9 cellular contexts compared by ENCODE assay signal in genomic region chr12:6494968-6495367, GRCh38. TPM values are rescaled to one million over a fixed set of nuclear protein-coding genes. Genes with fewer than 3 reads are reported as not detected.
A peak's percentile ranks its signal among the peaks of the same experiment; 100 is the strongest.
DNase-seq lines count a peak whose midpoint lies in the region; TF ChIP-seq lines count a peak whose summit lies in the region.
"Had no signal": no experiment of that assay in that cellular context is flagged by ENCODE, and none has a peak within 500 bp of the region (broad histone marks: within the 10 kb centered on the region; RNA-seq: fewer than 3 reads in every experiment).

No MANE protein-coding gene starts in this region.

- peak overlapping the region in 1 of 2 donors; percentile 98 for H3K4me3 Mint-ChIP-seq in CD14-positive monocyte
- peak overlapping the region; percentile 88 to 99 (median 97) for H3K4me3 Mint-ChIP-seq in IgD-negative memory B cell

- H3K27me3 ChIP-seq in adipocyte (replicated peaks; ENCODE audit: control insufficient read depth, insufficient read depth, low read length) (no peaks in the 10 kb centered on the region), mucosa of rectum (ENCODE audit: control insufficient read depth in 2 of 2, insufficient read depth in 2 of 2, low read length in 2 of 2) (no peaks in the 10 kb centered on the region)
- H3K27me3 ChIP-seq: tibial artery had no signal

- H3K4me1 ChIP-seq in adipocyte (ENCODE audit: control insufficient read depth, insufficient read depth, low read length) (peaks cover 18% of the 10 kb centered on the region), mucosa of rectum (ENCODE audit: control insufficient read depth in 2 of 2, insufficient read depth in 2 of 2, low read length in 2 of 2) (peaks cover 12% of the 10 kb centered on the region in 2 donors)

- H3K27ac Mint-ChIP-seq in CD14-positive monocyte: peak overlapping the region in 6 of 7 donors; percentile 5 to 96 (median 74)
- peak overlapping the region in 2 of 3 donors; percentile 25 to 83 for H3K27ac Mint-ChIP-seq in IgD-negative memory B cell

- H3K36me3 ChIP-seq in adipocyte (ENCODE audit: control insufficient read depth, insufficient read depth, low read length, severe bottlenecking): peaks cover 19% of the 10 kb centered on the region
- H3K36me3 ChIP-seq in mucosa of rectum (ENCODE audit: control insufficient read depth in 2 of 2, insufficient read depth in 2 of 2, low read length in 2 of 2): peaks cover 18 to 20% of the 10 kb centered on the region in 2 donors

- H3K36me3 Mint-ChIP-seq in CD14-positive monocyte: peaks cover 25 to 45% of the 10 kb centered on the region in 2 donors
- H3K36me3 Mint-ChIP-seq in IgD-negative memory B cell: peaks cover 3% of the 10 kb centered on the region

- H3K9ac ChIP-seq in adipocyte (ENCODE audit: low read length) (no peak overlapping the region), mucosa of rectum (ENCODE audit: low read depth in 1 of 2, low read length in 2 of 2) (no peak overlapping the region)

- intact Hi-C loops in CD14-positive monocyte (cut with micrococcal nuclease): loop anchor here in 1 of 2 donors (5.0 kb wide), 1 partner anchor 37 kb away; the partner anchor contains the start of gene GAPDH

- no peaks in the 10 kb centered on the region for H3K9me3 ChIP-seq in adipocyte (ENCODE audit: control insufficient read depth, low read length)
- no peaks in the 10 kb centered on the region for H3K9me3 ChIP-seq in mucosa of rectum (ENCODE audit: control insufficient read depth in 2 of 2, low read length in 2 of 2)
- H3K9me3 ChIP-seq: tibial artery had no signal

- H3K4me3 ChIP-seq in adipocyte (ENCODE audit: low read length) (peak overlapping the region; percentile 94), mucosa of rectum (ENCODE audit: low read length in 2 of 2) (peak overlapping the region; percentile 86 to 99)

- no peak for DNase-seq in CD14-positive monocyte (ENCODE audit: low spot score)
- DNase-seq in adipocyte (ENCODE audit: low read depth): peak; percentile 10
- no peak for DNase-seq in HT-29 (ENCODE audit: low spot score)
- no peak for DNase-seq in stimulated activated CD4-positive, alpha-beta T cell treated with anti-CD3 and anti-CD28 coated beads, Interleukin-1b, Interleukin-23, amount 100 ng/mL, for 48 hours
- DNase-seq in NCI-H446 treated with DMSO at 0.1 percent for 48 hours (lab: John Stamatoyannopoulos, UW): no peak
- no peak for DNase-seq in DMS153 (lab: John Stamatoyannopoulos, UW)
- DNase-seq: tibial artery had no signal

- no peak for TF ChIP-seq CTCF in CD14-positive monocyte (IDR thresholded peaks at IDR 0.05)

- H3K27me3 Mint-ChIP-seq in CD14-positive monocyte (ENCODE audit: low read depth in 3 of 3): peaks cover 0 to 3% (median 0%) of the 10 kb centered on the region in 3 donors
- no peaks in the 10 kb centered on the region for H3K27me3 Mint-ChIP-seq in IgD-negative memory B cell

- H3K9me3 Mint-ChIP-seq in CD14-positive monocyte: no peaks in the 10 kb centered on the region
- H3K9me3 Mint-ChIP-seq in IgD-negative memory B cell: no peaks in the 10 kb centered on the region

- H3K27ac ChIP-seq in mucosa of rectum (ENCODE audit: low read depth in 2 of 2, low read length in 2 of 2): no peak overlapping the region

- H3K4me1 Mint-ChIP-seq in CD14-positive monocyte (peaks cover 22% of the 10 kb centered on the region), IgD-negative memory B cell (peaks cover 18 to 21% (median 19%) of the 10 kb centered on the region in 3 donors)

RNA-seq across cellular contexts. Expression of gene NCAPD2, which starts 1.1 kb away (rescaled TPM):
- polyA plus RNA-seq in CD14-positive monocyte (1 to 10 TPM; 6.2 to 8.3 TPM), IgD-negative memory B cell (21.1 TPM)
- 115 and 141 TPM in 2 replicates for total RNA-seq in HT-29 (2014; rRNA removed; shearing (Covaris generic))

RNA-seq across cellular contexts. Expression of gene MRPL51, which starts 1.9 kb away (rescaled TPM):
- polyA plus RNA-seq in CD14-positive monocyte (100 to 1,000 TPM; 189 to 238 TPM), IgD-negative memory B cell (165 TPM)
- 144 and 147 TPM in 2 replicates for total RNA-seq in HT-29 (2014; rRNA removed; shearing (Covaris generic))

RNA-seq across cellular contexts. Expression of gene VAMP1, which starts 24.5 kb away (rescaled TPM):
- polyA plus RNA-seq in CD14-positive monocyte (under 1 TPM; 0.84 to 0.85 TPM), IgD-negative memory B cell (8.1 TPM)
- 11.5 and 23.0 TPM in 2 replicates for total RNA-seq in HT-29 (2014; rRNA removed; shearing (Covaris generic))

RNA-seq across cellular contexts. Expression of gene GAPDH, which starts 39.3 kb away (rescaled TPM):
- polyA plus RNA-seq in CD14-positive monocyte (1,000 to 10,000 TPM; 2,879 to 3,427 TPM), IgD-negative memory B cell (1,479 TPM)
- total RNA-seq in HT-29 (2014; rRNA removed; shearing (Covaris generic)): 6,490 and 6,870 TPM in 2 replicates

RNA-seq across cellular contexts. Expression of gene TAPBPL, which starts 43.1 kb away (rescaled TPM):
- 100 to 1,000 TPM in 1 of 2 donors, 10 to 100 TPM in 1; 91.8 to 145 TPM for polyA plus RNA-seq in CD14-positive monocyte
- 125 TPM for polyA plus RNA-seq in IgD-negative memory B cell
- 9.6 and 11.0 TPM in 2 replicates for total RNA-seq in HT-29 (2014; rRNA removed; shearing (Covaris generic))
